1 cellular context compared by ENCODE assay signal in the genomic region with DNA sequence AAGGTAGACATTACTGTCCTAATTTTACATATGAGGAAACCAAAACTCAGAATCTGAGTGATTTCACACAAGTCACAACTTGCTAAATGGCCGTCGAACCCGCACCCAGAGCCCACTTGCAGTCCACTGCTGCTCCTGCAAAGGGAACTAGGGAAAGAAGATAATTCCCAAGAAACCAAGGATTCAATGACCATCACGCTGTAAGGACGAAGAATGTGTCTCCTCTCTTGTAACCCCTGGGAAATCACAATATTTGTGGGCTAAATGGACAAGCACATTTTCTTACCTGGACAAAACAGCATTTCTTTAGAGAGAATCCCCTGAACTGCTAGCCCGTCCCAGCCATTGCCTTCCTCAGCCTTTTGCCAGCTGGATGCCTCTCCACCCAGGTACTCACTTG.
TF ChIP-seq lines count a peak whose summit lies in the region.

No MANE protein-coding gene starts in this region.

TF ChIP-seq in HCT116, 20 proteins besides CTCF, POLR2A, EP300 and RAD21 (continued from another document):
- TF ChIP-seq, protein P1, sequence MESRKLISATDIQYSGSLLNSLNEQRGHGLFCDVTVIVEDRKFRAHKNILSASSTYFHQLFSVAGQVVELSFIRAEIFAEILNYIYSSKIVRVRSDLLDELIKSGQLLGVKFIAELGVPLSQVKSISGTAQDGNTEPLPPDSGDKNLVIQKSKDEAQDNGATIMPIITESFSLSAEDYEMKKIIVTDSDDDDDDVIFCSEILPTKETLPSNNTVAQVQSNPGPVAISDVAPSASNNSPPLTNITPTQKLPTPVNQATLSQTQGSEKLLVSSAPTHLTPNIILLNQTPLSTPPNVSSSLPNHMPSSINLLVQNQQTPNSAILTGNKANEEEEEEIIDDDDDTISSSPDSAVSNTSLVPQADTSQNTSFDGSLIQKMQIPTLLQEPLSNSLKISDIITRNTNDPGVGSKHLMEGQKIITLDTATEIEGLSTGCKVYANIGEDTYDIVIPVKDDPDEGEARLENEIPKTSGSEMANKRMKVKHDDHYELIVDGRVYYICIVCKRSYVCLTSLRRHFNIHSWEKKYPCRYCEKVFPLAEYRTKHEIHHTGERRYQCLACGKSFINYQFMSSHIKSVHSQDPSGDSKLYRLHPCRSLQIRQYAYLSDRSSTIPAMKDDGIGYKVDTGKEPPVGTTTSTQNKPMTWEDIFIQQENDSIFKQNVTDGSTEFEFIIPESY (IDR thresholded peaks at IDR 0.05; ENCODE audit: extremely low read depth, insufficient replicate concordance, low read length): no peak
- TF ChIP-seq MAX (IDR thresholded peaks at IDR 0.05) (no peak), EZH2phosphoT487 (IDR thresholded peaks at IDR 0.05; ENCODE audit: borderline replicate concordance) (no peak), POLR2AphosphoS5 (IDR thresholded peaks at IDR 0.05; ENCODE audit: low read depth, low read length) (peak; percentile 20; the same call in 1 of the 2 replicates), FOSL1 (IDR thresholded peaks at IDR 0.05; ENCODE audit: low read depth) (no peak)
